37 cellular contexts compared by ENCODE assay signal in genomic region chr13:111412251-111412650, GRCh38.
"Had no signal": no experiment of that assay in that cellular context is flagged by ENCODE, and none has a peak within 500 bp of the region (broad histone marks: within the 10 kb centered on the region; RNA-seq: fewer than 3 reads in every experiment).

No MANE protein-coding gene starts in this region.

- H3K27me3 ChIP-seq: Peyer's patch had no signal

- H3K4me1 ChIP-seq: adrenal gland, body of pancreas, breast epithelium, Peyer's patch, SJSA1 had no signal

- DNase-seq: activated B cell treated with CpG ODN at 0.5 μM for 24 hours; activated CD4-positive, alpha-beta memory T cell treated with anti-CD3 and anti-CD28 coated beads for 36 hours; activated CD4-positive, alpha-beta T cell treated with anti-CD3 and anti-CD28 coated beads for 4 hours; activated CD4-positive, alpha-beta T cell treated with anti-CD3 and anti-CD28 coated beads, Interleukin-2, amount 50 U/mL, for 1 hour; activated CD4-positive, CD25-positive, alpha-beta regulatory T cell treated with anti-CD3 and anti-CD28 coated beads, Interleukin-2, amount 50 U/mL, for 72 hours; activated CD8-positive, alpha-beta memory T cell treated with anti-CD3 and anti-CD28 coated beads, Interleukin-2, amount 50 U/mL, for 4 hours; activated gamma-delta T cell treated with Interleukin-2 at 50 U/mL for 16 hours; activated naive CD4-positive, alpha-beta T cell treated with anti-CD3 and anti-CD28 coated beads for 36 hours; activated T-cell treated with anti-CD3 and anti-CD28 coated beads for 4 hours; activated T-cell treated with anti-CD3 and anti-CD28 coated beads, Interleukin-2, amount 50 U/mL, for 4 hours; adrenal gland; body of pancreas; Karpas-422; KBM-7; NCI-H1105 treated with DMSO at 0.1 percent for 48 hours; NCI-H1436; NCI-H1694; NCI-H1930; NCI-H2081 treated with DMSO at 0.1 percent for 48 hours; NCI-H226; NCI-H446 treated with DMSO at 0.1 percent for 48 hours; NCI-H524; NK-92 treated with Interleukin-12 subunit alpha and Interleukin-12 subunit beta, amount 100 ng/mL, for 24 hours; PC-3; Peyer's patch; RPMI8226; SHP77 treated with DMSO at 0.1 percent for 48 hours; SK-N-SH; SW 1271; T-helper 1 cell; T-helper 2 cell; T-helper 9 cell had no signal

- H3K9me2 ChIP-seq: SK-N-SH had no signal

- FAIRE-seq: astrocyte had no signal

- ATAC-seq: activated naive CD4-positive, alpha-beta T cell treated with anti-CD3 and anti-CD28 coated beads, Interleukin-2, amount 50 U/mL, for 72 hours; activated T-cell treated with anti-CD3 and anti-CD28 coated beads, Interleukin-2, amount 50 U/mL, for 4 hours; body of pancreas; PC-3 had no signal

- H3K9ac ChIP-seq: SK-N-SH had no signal

- H3K27ac ChIP-seq: adrenal gland, body of pancreas, breast epithelium, Peyer's patch, SJSA1, VCaP had no signal

- H3K4me2 ChIP-seq: SK-N-SH had no signal

- H3K9me3 ChIP-seq: adrenal gland, body of pancreas, breast epithelium, Peyer's patch, SK-N-SH had no signal

- H3K4me3 ChIP-seq: adrenal gland, body of pancreas, breast epithelium, Peyer's patch, SJSA1 had no signal

- H3K36me3 ChIP-seq: adrenal gland, breast epithelium, Peyer's patch, SJSA1 had no signal
